Comparison of ENCODE assay signal across 1 cellular context in the genomic region with DNA sequence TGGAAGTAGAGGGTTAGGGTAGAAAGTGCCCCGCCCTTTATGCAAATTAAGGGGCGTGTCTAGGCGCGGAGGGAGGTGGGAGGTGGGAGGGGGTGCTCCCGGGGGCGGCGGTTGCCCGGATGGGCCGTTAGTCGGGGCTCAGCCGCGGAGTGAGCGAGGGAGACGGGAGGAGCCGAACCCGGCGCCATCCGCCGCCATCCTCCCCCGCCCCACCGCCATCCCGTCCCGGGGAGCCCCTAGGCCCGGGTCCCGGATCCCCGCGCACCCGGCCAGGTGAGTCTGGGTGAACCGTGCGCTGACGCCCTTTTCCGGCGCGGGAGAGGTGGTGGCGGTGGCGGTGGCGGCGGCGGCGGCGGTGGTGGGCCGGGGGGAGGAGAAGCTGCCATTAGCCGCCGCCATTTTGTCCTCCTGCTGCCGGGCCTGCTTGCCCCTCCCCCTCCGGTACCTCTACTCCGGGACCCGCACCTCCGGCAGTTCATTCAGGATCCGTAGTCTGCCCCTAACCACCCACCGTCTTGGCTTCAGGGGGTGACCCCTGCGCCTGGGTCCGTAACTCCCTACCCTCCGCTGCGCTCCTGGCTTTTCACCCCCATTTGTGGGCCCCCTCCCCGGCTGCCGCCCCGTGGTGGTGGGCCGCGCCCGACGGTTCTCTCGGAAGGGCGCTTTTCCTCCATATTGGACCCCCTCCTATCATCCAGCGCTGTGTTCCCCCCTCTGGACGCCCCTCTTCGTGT.
TF ChIP-seq lines count a peak whose summit lies in the region.

A gene (plus strand): TSS at position 130 of the 734 bp plus-strand sequence. CDS start 2,075 bp downstream, outside the sequence.

TF ChIP-seq in HepG2, 621 proteins besides CTCF, POLR2A, EP300 and RAD21 (continued from another document and continues in another):
- TF ChIP-seq, protein P1, sequence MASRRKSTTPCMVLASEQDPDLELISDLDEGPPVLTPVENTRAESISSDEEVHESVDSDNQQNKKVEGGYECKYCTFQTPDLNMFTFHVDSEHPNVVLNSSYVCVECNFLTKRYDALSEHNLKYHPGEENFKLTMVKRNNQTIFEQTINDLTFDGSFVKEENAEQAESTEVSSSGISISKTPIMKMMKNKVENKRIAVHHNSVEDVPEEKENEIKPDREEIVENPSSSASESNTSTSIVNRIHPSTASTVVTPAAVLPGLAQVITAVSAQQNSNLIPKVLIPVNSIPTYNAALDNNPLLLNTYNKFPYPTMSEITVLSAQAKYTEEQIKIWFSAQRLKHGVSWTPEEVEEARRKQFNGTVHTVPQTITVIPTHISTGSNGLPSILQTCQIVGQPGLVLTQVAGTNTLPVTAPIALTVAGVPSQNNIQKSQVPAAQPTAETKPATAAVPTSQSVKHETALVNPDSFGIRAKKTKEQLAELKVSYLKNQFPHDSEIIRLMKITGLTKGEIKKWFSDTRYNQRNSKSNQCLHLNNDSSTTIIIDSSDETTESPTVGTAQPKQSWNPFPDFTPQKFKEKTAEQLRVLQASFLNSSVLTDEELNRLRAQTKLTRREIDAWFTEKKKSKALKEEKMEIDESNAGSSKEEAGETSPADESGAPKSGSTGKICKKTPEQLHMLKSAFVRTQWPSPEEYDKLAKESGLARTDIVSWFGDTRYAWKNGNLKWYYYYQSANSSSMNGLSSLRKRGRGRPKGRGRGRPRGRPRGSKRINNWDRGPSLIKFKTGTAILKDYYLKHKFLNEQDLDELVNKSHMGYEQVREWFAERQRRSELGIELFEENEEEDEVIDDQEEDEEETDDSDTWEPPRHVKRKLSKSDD (CRISPR knock-in tag; IDR thresholded peaks at IDR 0.05; ENCODE audit: low read depth): peak; percentile 94
- TF ChIP-seq SALL2 (CRISPR knock-in tag; IDR thresholded peaks at IDR 0.05) (no peak; the same call in 1 of the 2 replicates), SMC3 (IDR thresholded peaks at IDR 0.05; ENCODE audit: low read length) (no peak), SMAD3 (CRISPR knock-in tag; IDR thresholded peaks at IDR 0.05) (no peak), ZNF839 (CRISPR knock-in tag; IDR thresholded peaks at IDR 0.05; ENCODE audit: borderline replicate concordance) (peak; percentile 85; the same call in 1 of the 2 replicates), ZNF572 (CRISPR knock-in tag; IDR thresholded peaks at IDR 0.05) (0 out of 2 replicates have a peak, but pooled peaks have one; percentile 78), ZNF850 (CRISPR knock-in tag; conservative IDR thresholded peaks at IDR 0.05) (no peak), HDAC1 (CRISPR knock-in tag; IDR thresholded peaks at IDR 0.05) (peak; percentile 61), EEA1 (CRISPR knock-in tag; IDR thresholded peaks at IDR 0.05; ENCODE audit: borderline replicate concordance) (peak; percentile 71; the same call in 1 of the 2 replicates), ZNF678 (CRISPR knock-in tag; IDR thresholded peaks at IDR 0.05) (peak; percentile 77; the same call in 1 of the 2 replicates), MYNN (CRISPR knock-in tag; IDR thresholded peaks at IDR 0.05; ENCODE audit: low read depth) (no peak), MAF1 (CRISPR knock-in tag; IDR thresholded peaks at IDR 0.05; ENCODE audit: borderline replicate concordance) (peak; percentile 64; the same call in 1 of the 2 replicates), PCBP2 (optimal IDR thresholded peaks at IDR 0.05; ENCODE audit: low read depth, low read length, poor library complexity, severe bottlenecking) (no peak), ZNF552 (CRISPR knock-in tag; IDR thresholded peaks at IDR 0.05; ENCODE audit: borderline replicate concordance) (no peak), ZNF282 (IDR thresholded peaks at IDR 0.05; ENCODE audit: partially characterized antibody) (no peak), ZNF7 (CRISPR knock-in tag; IDR thresholded peaks at IDR 0.05) (no peak), TAF15 (IDR thresholded peaks at IDR 0.05; ENCODE audit: low read depth, low read length, poor library complexity, severe bottlenecking) (no peak), ZBTB1 (CRISPR knock-in tag; IDR thresholded peaks at IDR 0.05; ENCODE audit: borderline replicate concordance) (no peak; the same call in 1 of the 2 replicates), ZNF205 (CRISPR knock-in tag; IDR thresholded peaks at IDR 0.05) (0 out of 2 replicates have a peak, but pooled peaks have one; percentile 25), FOXM1 (CRISPR knock-in tag; IDR thresholded peaks at IDR 0.05) (peak; percentile 49; the same call in 1 of the 2 replicates), CENPT (CRISPR knock-in tag; IDR thresholded peaks at IDR 0.05; ENCODE audit: low read depth) (no peak), ZNF138 (CRISPR knock-in tag; IDR thresholded peaks at IDR 0.05; ENCODE audit: low read depth) (0 out of 2 replicates have a peak, but pooled peaks have one; percentile 21), ELF4 (CRISPR knock-in tag; IDR thresholded peaks at IDR 0.05; ENCODE audit: borderline replicate concordance) (0 out of 2 replicates have a peak, but pooled peaks have one; percentile 50), AGO2 (optimal IDR thresholded peaks at IDR 0.05; ENCODE audit: low read depth, low read length) (peak; percentile 69), ZNF274 (CRISPR knock-in tag; IDR thresholded peaks at IDR 0.05) (peak; percentile 80), ZNF510 (CRISPR knock-in tag; IDR thresholded peaks at IDR 0.05; ENCODE audit: low read depth) (no peak), RCOR2 (CRISPR knock-in tag; IDR thresholded peaks at IDR 0.05) (no peak), TCF12 (IDR thresholded peaks at IDR 0.05) (no peak), TCF12 (CRISPR knock-in tag; IDR thresholded peaks at IDR 0.05) (peak; percentile 81; the same call in 1 of the 2 replicates)
- TF ChIP-seq, protein P2, sequence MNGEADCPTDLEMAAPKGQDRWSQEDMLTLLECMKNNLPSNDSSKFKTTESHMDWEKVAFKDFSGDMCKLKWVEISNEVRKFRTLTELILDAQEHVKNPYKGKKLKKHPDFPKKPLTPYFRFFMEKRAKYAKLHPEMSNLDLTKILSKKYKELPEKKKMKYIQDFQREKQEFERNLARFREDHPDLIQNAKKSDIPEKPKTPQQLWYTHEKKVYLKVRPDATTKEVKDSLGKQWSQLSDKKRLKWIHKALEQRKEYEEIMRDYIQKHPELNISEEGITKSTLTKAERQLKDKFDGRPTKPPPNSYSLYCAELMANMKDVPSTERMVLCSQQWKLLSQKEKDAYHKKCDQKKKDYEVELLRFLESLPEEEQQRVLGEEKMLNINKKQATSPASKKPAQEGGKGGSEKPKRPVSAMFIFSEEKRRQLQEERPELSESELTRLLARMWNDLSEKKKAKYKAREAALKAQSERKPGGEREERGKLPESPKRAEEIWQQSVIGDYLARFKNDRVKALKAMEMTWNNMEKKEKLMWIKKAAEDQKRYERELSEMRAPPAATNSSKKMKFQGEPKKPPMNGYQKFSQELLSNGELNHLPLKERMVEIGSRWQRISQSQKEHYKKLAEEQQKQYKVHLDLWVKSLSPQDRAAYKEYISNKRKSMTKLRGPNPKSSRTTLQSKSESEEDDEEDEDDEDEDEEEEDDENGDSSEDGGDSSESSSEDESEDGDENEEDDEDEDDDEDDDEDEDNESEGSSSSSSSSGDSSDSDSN (CRISPR knock-in tag; IDR thresholded peaks at IDR 0.05): peak; percentile 94
- TF ChIP-seq, protein P3, sequence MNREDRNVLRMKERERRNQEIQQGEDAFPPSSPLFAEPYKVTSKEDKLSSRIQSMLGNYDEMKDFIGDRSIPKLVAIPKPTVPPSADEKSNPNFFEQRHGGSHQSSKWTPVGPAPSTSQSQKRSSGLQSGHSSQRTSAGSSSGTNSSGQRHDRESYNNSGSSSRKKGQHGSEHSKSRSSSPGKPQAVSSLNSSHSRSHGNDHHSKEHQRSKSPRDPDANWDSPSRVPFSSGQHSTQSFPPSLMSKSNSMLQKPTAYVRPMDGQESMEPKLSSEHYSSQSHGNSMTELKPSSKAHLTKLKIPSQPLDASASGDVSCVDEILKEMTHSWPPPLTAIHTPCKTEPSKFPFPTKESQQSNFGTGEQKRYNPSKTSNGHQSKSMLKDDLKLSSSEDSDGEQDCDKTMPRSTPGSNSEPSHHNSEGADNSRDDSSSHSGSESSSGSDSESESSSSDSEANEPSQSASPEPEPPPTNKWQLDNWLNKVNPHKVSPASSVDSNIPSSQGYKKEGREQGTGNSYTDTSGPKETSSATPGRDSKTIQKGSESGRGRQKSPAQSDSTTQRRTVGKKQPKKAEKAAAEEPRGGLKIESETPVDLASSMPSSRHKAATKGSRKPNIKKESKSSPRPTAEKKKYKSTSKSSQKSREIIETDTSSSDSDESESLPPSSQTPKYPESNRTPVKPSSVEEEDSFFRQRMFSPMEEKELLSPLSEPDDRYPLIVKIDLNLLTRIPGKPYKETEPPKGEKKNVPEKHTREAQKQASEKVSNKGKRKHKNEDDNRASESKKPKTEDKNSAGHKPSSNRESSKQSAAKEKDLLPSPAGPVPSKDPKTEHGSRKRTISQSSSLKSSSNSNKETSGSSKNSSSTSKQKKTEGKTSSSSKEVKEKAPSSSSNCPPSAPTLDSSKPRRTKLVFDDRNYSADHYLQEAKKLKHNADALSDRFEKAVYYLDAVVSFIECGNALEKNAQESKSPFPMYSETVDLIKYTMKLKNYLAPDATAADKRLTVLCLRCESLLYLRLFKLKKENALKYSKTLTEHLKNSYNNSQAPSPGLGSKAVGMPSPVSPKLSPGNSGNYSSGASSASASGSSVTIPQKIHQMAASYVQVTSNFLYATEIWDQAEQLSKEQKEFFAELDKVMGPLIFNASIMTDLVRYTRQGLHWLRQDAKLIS (CRISPR knock-in tag; IDR thresholded peaks at IDR 0.05): no peak
- TF ChIP-seq, protein P4, sequence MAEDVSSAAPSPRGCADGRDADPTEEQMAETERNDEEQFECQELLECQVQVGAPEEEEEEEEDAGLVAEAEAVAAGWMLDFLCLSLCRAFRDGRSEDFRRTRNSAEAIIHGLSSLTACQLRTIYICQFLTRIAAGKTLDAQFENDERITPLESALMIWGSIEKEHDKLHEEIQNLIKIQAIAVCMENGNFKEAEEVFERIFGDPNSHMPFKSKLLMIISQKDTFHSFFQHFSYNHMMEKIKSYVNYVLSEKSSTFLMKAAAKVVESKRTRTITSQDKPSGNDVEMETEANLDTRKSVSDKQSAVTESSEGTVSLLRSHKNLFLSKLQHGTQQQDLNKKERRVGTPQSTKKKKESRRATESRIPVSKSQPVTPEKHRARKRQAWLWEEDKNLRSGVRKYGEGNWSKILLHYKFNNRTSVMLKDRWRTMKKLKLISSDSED (CRISPR knock-in tag; IDR thresholded peaks at IDR 0.05): no peak
- TF ChIP-seq, protein P5, sequence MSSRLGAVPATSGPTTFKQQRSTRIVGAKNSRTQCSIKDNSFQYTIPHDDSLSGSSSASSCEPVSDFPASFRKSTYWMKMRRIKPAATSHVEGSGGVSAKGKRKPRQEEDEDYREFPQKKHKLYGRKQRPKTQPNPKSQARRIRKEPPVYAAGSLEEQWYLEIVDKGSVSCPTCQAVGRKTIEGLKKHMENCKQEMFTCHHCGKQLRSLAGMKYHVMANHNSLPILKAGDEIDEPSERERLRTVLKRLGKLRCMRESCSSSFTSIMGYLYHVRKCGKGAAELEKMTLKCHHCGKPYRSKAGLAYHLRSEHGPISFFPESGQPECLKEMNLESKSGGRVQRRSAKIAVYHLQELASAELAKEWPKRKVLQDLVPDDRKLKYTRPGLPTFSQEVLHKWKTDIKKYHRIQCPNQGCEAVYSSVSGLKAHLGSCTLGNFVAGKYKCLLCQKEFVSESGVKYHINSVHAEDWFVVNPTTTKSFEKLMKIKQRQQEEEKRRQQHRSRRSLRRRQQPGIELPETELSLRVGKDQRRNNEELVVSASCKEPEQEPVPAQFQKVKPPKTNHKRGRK (CRISPR knock-in tag; IDR thresholded peaks at IDR 0.05): no peak
- TF ChIP-seq, protein P6, sequence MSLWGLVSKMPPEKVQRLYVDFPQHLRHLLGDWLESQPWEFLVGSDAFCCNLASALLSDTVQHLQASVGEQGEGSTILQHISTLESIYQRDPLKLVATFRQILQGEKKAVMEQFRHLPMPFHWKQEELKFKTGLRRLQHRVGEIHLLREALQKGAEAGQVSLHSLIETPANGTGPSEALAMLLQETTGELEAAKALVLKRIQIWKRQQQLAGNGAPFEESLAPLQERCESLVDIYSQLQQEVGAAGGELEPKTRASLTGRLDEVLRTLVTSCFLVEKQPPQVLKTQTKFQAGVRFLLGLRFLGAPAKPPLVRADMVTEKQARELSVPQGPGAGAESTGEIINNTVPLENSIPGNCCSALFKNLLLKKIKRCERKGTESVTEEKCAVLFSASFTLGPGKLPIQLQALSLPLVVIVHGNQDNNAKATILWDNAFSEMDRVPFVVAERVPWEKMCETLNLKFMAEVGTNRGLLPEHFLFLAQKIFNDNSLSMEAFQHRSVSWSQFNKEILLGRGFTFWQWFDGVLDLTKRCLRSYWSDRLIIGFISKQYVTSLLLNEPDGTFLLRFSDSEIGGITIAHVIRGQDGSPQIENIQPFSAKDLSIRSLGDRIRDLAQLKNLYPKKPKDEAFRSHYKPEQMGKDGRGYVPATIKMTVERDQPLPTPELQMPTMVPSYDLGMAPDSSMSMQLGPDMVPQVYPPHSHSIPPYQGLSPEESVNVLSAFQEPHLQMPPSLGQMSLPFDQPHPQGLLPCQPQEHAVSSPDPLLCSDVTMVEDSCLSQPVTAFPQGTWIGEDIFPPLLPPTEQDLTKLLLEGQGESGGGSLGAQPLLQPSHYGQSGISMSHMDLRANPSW (CRISPR knock-in tag; IDR thresholded peaks at IDR 0.05; ENCODE audit: borderline replicate concordance): 0 out of 2 replicates have a peak, but pooled peaks have one; percentile 44
- TF ChIP-seq, protein P7, sequence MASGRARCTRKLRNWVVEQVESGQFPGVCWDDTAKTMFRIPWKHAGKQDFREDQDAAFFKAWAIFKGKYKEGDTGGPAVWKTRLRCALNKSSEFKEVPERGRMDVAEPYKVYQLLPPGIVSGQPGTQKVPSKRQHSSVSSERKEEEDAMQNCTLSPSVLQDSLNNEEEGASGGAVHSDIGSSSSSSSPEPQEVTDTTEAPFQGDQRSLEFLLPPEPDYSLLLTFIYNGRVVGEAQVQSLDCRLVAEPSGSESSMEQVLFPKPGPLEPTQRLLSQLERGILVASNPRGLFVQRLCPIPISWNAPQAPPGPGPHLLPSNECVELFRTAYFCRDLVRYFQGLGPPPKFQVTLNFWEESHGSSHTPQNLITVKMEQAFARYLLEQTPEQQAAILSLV (CRISPR knock-in tag; IDR thresholded peaks at IDR 0.05; ENCODE audit: borderline replicate concordance): no peak; the same call in 1 of the 2 replicates
- TF ChIP-seq, protein P8, sequence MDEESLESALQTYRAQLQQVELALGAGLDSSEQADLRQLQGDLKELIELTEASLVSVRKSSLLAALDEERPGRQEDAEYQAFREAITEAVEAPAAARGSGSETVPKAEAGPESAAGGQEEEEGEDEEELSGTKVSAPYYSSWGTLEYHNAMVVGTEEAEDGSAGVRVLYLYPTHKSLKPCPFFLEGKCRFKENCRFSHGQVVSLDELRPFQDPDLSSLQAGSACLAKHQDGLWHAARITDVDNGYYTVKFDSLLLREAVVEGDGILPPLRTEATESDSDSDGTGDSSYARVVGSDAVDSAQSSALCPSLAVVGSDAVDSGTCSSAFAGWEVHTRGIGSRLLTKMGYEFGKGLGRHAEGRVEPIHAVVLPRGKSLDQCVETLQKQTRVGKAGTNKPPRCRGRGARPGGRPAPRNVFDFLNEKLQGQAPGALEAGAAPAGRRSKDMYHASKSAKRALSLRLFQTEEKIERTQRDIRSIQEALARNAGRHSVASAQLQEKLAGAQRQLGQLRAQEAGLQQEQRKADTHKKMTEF (CRISPR knock-in tag; IDR thresholded peaks at IDR 0.05): peak; percentile 93
- TF ChIP-seq, protein P9, sequence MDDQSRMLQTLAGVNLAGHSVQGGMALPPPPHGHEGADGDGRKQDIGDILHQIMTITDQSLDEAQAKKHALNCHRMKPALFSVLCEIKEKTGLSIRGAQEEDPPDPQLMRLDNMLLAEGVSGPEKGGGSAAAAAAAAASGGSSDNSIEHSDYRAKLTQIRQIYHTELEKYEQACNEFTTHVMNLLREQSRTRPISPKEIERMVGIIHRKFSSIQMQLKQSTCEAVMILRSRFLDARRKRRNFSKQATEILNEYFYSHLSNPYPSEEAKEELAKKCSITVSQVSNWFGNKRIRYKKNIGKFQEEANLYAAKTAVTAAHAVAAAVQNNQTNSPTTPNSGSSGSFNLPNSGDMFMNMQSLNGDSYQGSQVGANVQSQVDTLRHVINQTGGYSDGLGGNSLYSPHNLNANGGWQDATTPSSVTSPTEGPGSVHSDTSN (CRISPR knock-in tag; IDR thresholded peaks at IDR 0.05; ENCODE audit: borderline replicate concordance): no peak
